30 cellular contexts compared by ENCODE assay signal in the genomic region with DNA sequence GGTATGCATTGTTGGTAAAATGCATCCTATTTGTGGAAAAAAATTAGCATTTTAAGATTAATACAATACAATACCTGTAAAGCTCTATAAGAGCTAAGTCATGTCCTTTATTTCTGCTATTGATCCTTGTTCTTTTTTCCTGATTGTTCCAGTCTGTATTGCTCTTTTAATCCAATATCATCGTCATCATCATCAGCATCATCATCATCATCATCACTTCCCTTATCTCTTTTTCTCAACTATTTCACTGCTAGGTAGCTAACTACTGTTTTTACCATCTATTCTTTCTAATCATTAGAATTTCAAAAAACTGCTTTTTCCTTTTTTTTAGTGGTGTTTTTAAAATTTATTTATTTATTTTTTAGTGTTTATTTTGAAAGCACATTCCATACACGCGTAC.
"Had no signal": no experiment of that assay in that cellular context is flagged by ENCODE, and none has a peak within 500 bp of the region (broad histone marks: within the 10 kb centered on the region; RNA-seq: fewer than 3 reads in every experiment).

No MANE protein-coding gene starts in this region.

- H3K36me3 Mint-ChIP-seq: natural killer cell treated with Interleukin-12 subunit alpha and Interleukin-12 subunit beta and Interleukin-15 and Interleukin-18, amount 100 ng/mL, for 72 hours had no signal

- H3K27ac ChIP-seq: left lung, lower lobe of right lung, right atrium auricular region, skin epidermis, stomach, testis, thyroid gland, transverse colon, upper lobe of left lung, vagina had no signal

- ATAC-seq: left colon; left lung; lower lobe of right lung; mucosa of descending colon; naive thymus-derived CD4-positive, alpha-beta T cell; natural killer cell treated with Interleukin-12 subunit alpha and Interleukin-12 subunit beta and Interleukin-15 and Interleukin-18, amount 100 ng/mL, for 72 hours; sciatic nerve; stimulated activated naive B cell treated with anti-CD40 and anti-IgM and Interleukin-4, amounts not matched to agents 10 μg/mL and 1 μg/mL and 100 μg/mL, for 72 hours; stimulated activated naive CD8-positive, alpha-beta T cell treated with anti-CD3 and anti-CD28 coated beads, Interleukin-15, Interleukin-2, amounts not matched to agents 100 U/mL and 50 U/mL, for 24 hours had no signal

- H3K4me1 ChIP-seq: left lung, lower lobe of right lung, right atrium auricular region, testis, thyroid gland, upper lobe of left lung, vagina had no signal

- H3K36me3 ChIP-seq: left lung, lower lobe of right lung, right atrium auricular region, stomach, thyroid gland, transverse colon, upper lobe of left lung, vagina had no signal

- H3K9me3 ChIP-seq: left lung, lower lobe of right lung, mucosa of descending colon, right atrium auricular region, stomach, testis, thyroid gland, transverse colon, upper lobe of left lung, vagina had no signal

- H3K27me3 ChIP-seq: left lung, right atrium auricular region, stomach, testis, thyroid gland, transverse colon, upper lobe of left lung, vagina had no signal

- H3K4me3 ChIP-seq: left lung, lower lobe of right lung, mucosa of descending colon, right atrium auricular region, skin epidermis, stomach, testis, thyroid gland, transverse colon, upper lobe of left lung, vagina had no signal

- H3K4me3 Mint-ChIP-seq: immature natural killer cell; naive thymus-derived CD4-positive, alpha-beta T cell; natural killer cell treated with Interleukin-12 subunit alpha and Interleukin-12 subunit beta and Interleukin-15 and Interleukin-18, amount 100 ng/mL, for 72 hours; neural crest cell; stimulated activated naive B cell treated with anti-CD40 and anti-IgM and Interleukin-4, amounts not matched to agents 10 μg/mL and 1 μg/mL and 100 μg/mL, for 72 hours had no signal

- H3K4me1 Mint-ChIP-seq: immature natural killer cell; naive thymus-derived CD4-positive, alpha-beta T cell; stimulated activated naive B cell treated with anti-CD40 and anti-IgM and Interleukin-4, amounts not matched to agents 10 μg/mL and 1 μg/mL and 100 μg/mL, for 72 hours had no signal

- DNase-seq: hypothalamus; immature natural killer cell; kidney; left colon; left lung; lower lobe of right lung; mammary epithelial cell; midbrain; mucosa of descending colon; naive thymus-derived CD4-positive, alpha-beta T cell; nucleus accumbens; stimulated activated CD4-positive, alpha-beta T cell treated with anti-CD3 and anti-CD28 coated beads, Interleukin-12 subunit alpha, Interleukin-12 subunit beta, amount 100 ng/mL, for 4 hours; stimulated activated CD4-positive, alpha-beta T cell treated with anti-CD3 and anti-CD28 coated beads, Interleukin-15, amount 100 ng/mL, for 24 hours; stimulated activated CD4-positive, alpha-beta T cell treated with anti-CD3 and anti-CD28 coated beads, Interleukin-2, amount 100 ng/mL, for 24 hours; stimulated activated CD4-positive, alpha-beta T cell treated with anti-CD3 and anti-CD28 coated beads, Interleukin-4, amount 100 ng/mL, for 1 hour; stimulated activated naive B cell treated with anti-CD40 and anti-IgM and Interleukin-4, amounts not matched to agents 10 μg/mL and 1 μg/mL and 100 μg/mL, for 72 hours; stimulated activated naive CD8-positive, alpha-beta T cell treated with anti-CD3 and anti-CD28 coated beads, Interleukin-15, Interleukin-2, amounts not matched to agents 100 U/mL and 50 U/mL, for 24 hours; stomach; testis; thyroid gland; transverse colon; upper lobe of left lung had no signal

- H3K27ac Mint-ChIP-seq: immature natural killer cell; naive thymus-derived CD4-positive, alpha-beta T cell; natural killer cell treated with Interleukin-12 subunit alpha and Interleukin-12 subunit beta and Interleukin-15 and Interleukin-18, amount 100 ng/mL, for 72 hours; progenitor cell of endocrine pancreas; stimulated activated naive B cell treated with anti-CD40 and anti-IgM and Interleukin-4, amounts not matched to agents 10 μg/mL and 1 μg/mL and 100 μg/mL, for 72 hours had no signal

- FAIRE-seq: islet of Langerhans, kidney had no signal

- H3K9me3 Mint-ChIP-seq: immature natural killer cell; natural killer cell treated with Interleukin-12 subunit alpha and Interleukin-12 subunit beta and Interleukin-15 and Interleukin-18, amount 100 ng/mL, for 72 hours; neural crest cell; stimulated activated naive B cell treated with anti-CD40 and anti-IgM and Interleukin-4, amounts not matched to agents 10 μg/mL and 1 μg/mL and 100 μg/mL, for 72 hours had no signal
